In genomic region chr17:49518346-49519078, GRCh38 we compare ENCODE assay signal across 23 cellular contexts. TPM values are rescaled to one million over a fixed set of nuclear protein-coding genes. Genes with fewer than 3 reads are reported as not detected.
DNase-seq lines count a peak whose midpoint lies in the region; ATAC-seq and TF ChIP-seq lines count a peak whose summit lies in the region.
"Had no signal": no experiment of that assay in that cellular context is flagged by ENCODE, and none has a peak within 500 bp of the region (broad histone marks: within the 10 kb centered on the region; RNA-seq: fewer than 3 reads in every experiment).

No MANE protein-coding gene starts in this region.

- H3K36me3 Mint-ChIP-seq in natural killer cell (no peaks in the 10 kb centered on the region), nephron (ENCODE audit: low read depth) (no peaks in the 10 kb centered on the region), CD14-positive monocyte (peaks cover 0 to 1% of the 10 kb centered on the region in 2 donors)
- H3K36me3 Mint-ChIP-seq in natural killer cell treated with Interleukin-12 subunit alpha and Interleukin-12 subunit beta and Interleukin-15 and Interleukin-18, amount 100 ng/mL, for 72 hours = no peaks in the 10 kb centered on the region
- no peaks in the 10 kb centered on the region for H3K36me3 Mint-ChIP-seq in T-helper 2 cell treated with Interferon-gamma antibody and Interleukin-4, amounts not matched to agents 5 μg/mL and 100 μg/mL, for 36 hours (ENCODE audit: low read depth)
- H3K36me3 Mint-ChIP-seq: CD4-positive, CD25-positive, alpha-beta regulatory T cell had no signal

- H3K4me1 Mint-ChIP-seq in natural killer cell = peaks cover 0 to 12% of the 10 kb centered on the region in 2 donors
- H3K4me1 Mint-ChIP-seq in natural killer cell treated with Interleukin-12 subunit alpha and Interleukin-12 subunit beta and Interleukin-15 and Interleukin-18, amount 100 ng/mL, for 72 hours (ENCODE audit: low read depth in 2 of 2) = peaks cover 5 to 8% of the 10 kb centered on the region in 2 donors
- peaks cover 78% of the 10 kb centered on the region for H3K4me1 Mint-ChIP-seq in nephron
- no peaks in the 10 kb centered on the region for H3K4me1 Mint-ChIP-seq in T-helper 2 cell treated with Interferon-gamma antibody and Interleukin-4, amounts not matched to agents 5 μg/mL and 100 μg/mL, for 36 hours (ENCODE audit: low read depth)
- peaks cover 56% of the 10 kb centered on the region for H3K4me1 Mint-ChIP-seq in CD14-positive monocyte

- TF ChIP-seq CTCF in natural killer cell (IDR thresholded peaks at IDR 0.05) (no peak), nephron (IDR thresholded peaks at IDR 0.05; ENCODE audit: unreplicated experiment in 3 of 3) (no peak), CD14-positive monocyte (IDR thresholded peaks at IDR 0.05) (no peak)

- DNase-seq in natural killer cell (peak; percentile 0), SK-N-DZ (ENCODE audit: low spot score) (peak; percentile 86), ureter (ENCODE audit: low spot score) (peak; percentile 18), hypothalamus (lab: John Stamatoyannopoulos, UW) (no peak), CD14-positive monocyte (ENCODE audit: low spot score) (no peak)
- no peak for DNase-seq in natural killer cell treated with Interleukin-12 subunit alpha and Interleukin-12 subunit beta and Interleukin-15 and Interleukin-18, amount 100 ng/mL, for 72 hours (ENCODE audit: low spot score)
- DNase-seq in T-helper 2 cell treated with Interferon-gamma antibody and Interleukin-4, amounts not matched to agents 5 μg/mL and 100 μg/mL, for 36 hours (ENCODE audit: low spot score) = no peak
- DNase-seq: BE2C; CD4-positive, CD25-positive, alpha-beta regulatory T cell; DMS153; HCEC 1CT; KG1; NCI-H1092 treated with DMSO at 0.1 percent for 48 hours; NCI-H1436 treated with DMSO at 0.1 percent for 48 hours; NCI-H2029; NCI-H345; NCI-H524; NCI-H774; NK-92 treated with Interleukin-12 subunit alpha and Interleukin-12 subunit beta, amount 100 ng/mL, for 24 hours; SIG-M5 had no signal

- H3K27me3 Mint-ChIP-seq in natural killer cell (ENCODE audit: low read depth in 2 of 2) (no peaks in the 10 kb centered on the region), nephron (ENCODE audit: low read depth) (no peaks in the 10 kb centered on the region), CD14-positive monocyte (ENCODE audit: low read depth in 3 of 3) (peaks cover 21 to 44% (median 33%) of the 10 kb centered on the region in 3 donors)
- H3K27me3 Mint-ChIP-seq in natural killer cell treated with Interleukin-12 subunit alpha and Interleukin-12 subunit beta and Interleukin-15 and Interleukin-18, amount 100 ng/mL, for 72 hours = peaks cover 0 to 11% of the 10 kb centered on the region in 2 donors
- H3K27me3 Mint-ChIP-seq in T-helper 2 cell treated with Interferon-gamma antibody and Interleukin-4, amounts not matched to agents 5 μg/mL and 100 μg/mL, for 36 hours (ENCODE audit: low read depth) = peaks cover 2% of the 10 kb centered on the region

- no peak for ATAC-seq in natural killer cell
- no peak for ATAC-seq in natural killer cell treated with Interleukin-12 subunit alpha and Interleukin-12 subunit beta and Interleukin-15 and Interleukin-18, amount 100 ng/mL, for 72 hours
- ATAC-seq: HepG2 had no signal

- no peak overlapping the region for H3K4me3 Mint-ChIP-seq in natural killer cell
- H3K4me3 Mint-ChIP-seq in natural killer cell treated with Interleukin-12 subunit alpha and Interleukin-12 subunit beta and Interleukin-15 and Interleukin-18, amount 100 ng/mL, for 72 hours = no peak overlapping the region
- no peak overlapping the region for H3K4me3 Mint-ChIP-seq in nephron
- no peak overlapping the region for H3K4me3 Mint-ChIP-seq in T-helper 2 cell treated with Interferon-gamma antibody and Interleukin-4, amounts not matched to agents 5 μg/mL and 100 μg/mL, for 36 hours
- no peak overlapping the region for H3K4me3 Mint-ChIP-seq in CD14-positive monocyte
- H3K4me3 Mint-ChIP-seq: CD4-positive, CD25-positive, alpha-beta regulatory T cell had no signal

- H3K27ac Mint-ChIP-seq in natural killer cell = no peak overlapping the region
- H3K27ac Mint-ChIP-seq in natural killer cell treated with Interleukin-12 subunit alpha and Interleukin-12 subunit beta and Interleukin-15 and Interleukin-18, amount 100 ng/mL, for 72 hours = no peak overlapping the region
- peak overlapping the region; percentile 58 to 100 (median 82) for H3K27ac Mint-ChIP-seq in nephron
- no peak overlapping the region for H3K27ac Mint-ChIP-seq in T-helper 2 cell treated with Interferon-gamma antibody and Interleukin-4, amounts not matched to agents 5 μg/mL and 100 μg/mL, for 36 hours
- no peak overlapping the region for H3K27ac Mint-ChIP-seq in CD14-positive monocyte

- no peaks in the 10 kb centered on the region for H3K9me3 Mint-ChIP-seq in natural killer cell
- no peaks in the 10 kb centered on the region for H3K9me3 Mint-ChIP-seq in natural killer cell treated with Interleukin-12 subunit alpha and Interleukin-12 subunit beta and Interleukin-15 and Interleukin-18, amount 100 ng/mL, for 72 hours
- no peaks in the 10 kb centered on the region for H3K9me3 Mint-ChIP-seq in nephron
- H3K9me3 Mint-ChIP-seq in T-helper 2 cell treated with Interferon-gamma antibody and Interleukin-4, amounts not matched to agents 5 μg/mL and 100 μg/mL, for 36 hours = no peaks in the 10 kb centered on the region
- peaks cover 0 to 1% (median 0%) of the 10 kb centered on the region in 7 donors for H3K9me3 Mint-ChIP-seq in CD14-positive monocyte

- intact Hi-C loops in natural killer cell (cut with micrococcal nuclease) (no loop called here), CD14-positive monocyte (cut with micrococcal nuclease) (no loop called here)

RNA-seq across cellular contexts. Expression of gene NGFR, which starts 23.4 kb away (rescaled TPM):
- total RNA-seq in natural killer cell (1 to 10 TPM in 2 of 3 donors, under 1 TPM in 1; 0.91 to 1.8 (median 1.2) TPM), ureter (10.0 TPM)
- total RNA-seq in natural killer cell treated with Interleukin-12 subunit alpha and Interleukin-12 subunit beta and Interleukin-15 and Interleukin-18, amount 100 ng/mL, for 72 hours = under 1 TPM in 1 of 2 donors, not detected in 1; 0.26 TPM
- polyA plus RNA-seq in SK-N-DZ (2014; cell fraction: cytosol; rRNA removed) = 1.9 and 2.2 TPM in 2 replicates
- polyA plus RNA-seq in SK-N-DZ (2014; cell fraction: nucleus; rRNA removed) = 1.4 TPM in 2 replicates
- polyA plus RNA-seq in CD14-positive monocyte = under 1 TPM in 1 of 2 donors, not detected in 1; 0.05 TPM
- total RNA-seq: HT-29 had no signal
- polyA plus RNA-seq: CD4-positive, CD25-positive, alpha-beta regulatory T cell had no signal

RNA-seq across cellular contexts. Expression of gene NXPH3, which starts 57.2 kb away (rescaled TPM):
- total RNA-seq in natural killer cell (not detected), ureter (9.2 TPM)
- total RNA-seq in natural killer cell treated with Interleukin-12 subunit alpha and Interleukin-12 subunit beta and Interleukin-15 and Interleukin-18, amount 100 ng/mL, for 72 hours = not detected
- 0.44 and 0.58 TPM in 2 replicates for polyA plus RNA-seq in SK-N-DZ (2014; cell fraction: cytosol; rRNA removed)
- not detected in 2 replicates for polyA plus RNA-seq in SK-N-DZ (2014; cell fraction: nucleus; rRNA removed)
- polyA plus RNA-seq in CD14-positive monocyte = not detected
- total RNA-seq: CD4-positive, CD25-positive, alpha-beta regulatory T cell; HT-29 had no signal
- polyA plus RNA-seq: CD4-positive, CD25-positive, alpha-beta regulatory T cell had no signal

Comparison
In these comparisons a context has a peak if more than half of its experiments do, and no peak if none do; other contexts are left out.
1. DNase-seq: peak in natural killer cell (single experiment), SK-N-DZ (single experiment) and ureter (single experiment); none in natural killer cell treated with Interleukin-12 subunit alpha and Interleukin-12 subunit beta and Interleukin-15 and Interleukin-18, amount 100 ng/mL, for 72 hours (single experiment), T-helper 2 cell treated with Interferon-gamma antibody and Interleukin-4, amounts not matched to agents 5 μg/mL and 100 μg/mL, for 36 hours (single experiment), hypothalamus (0 of 51) and CD14-positive monocyte (single experiment).
2. H3K27ac Mint-ChIP-seq: peak in nephron (3 of 3); none in natural killer cell (0 of 2), natural killer cell treated with Interleukin-12 subunit alpha and Interleukin-12 subunit beta and Interleukin-15 and Interleukin-18, amount 100 ng/mL, for 72 hours (0 of 2), T-helper 2 cell treated with Interferon-gamma antibody and Interleukin-4, amounts not matched to agents 5 μg/mL and 100 μg/mL, for 36 hours (single experiment) and CD14-positive monocyte (0 of 7).